14 cellular contexts compared by ENCODE assay signal in genomic region chr1:226001088-226001487, GRCh38. TPM values are rescaled to one million over a fixed set of nuclear protein-coding genes. Genes with fewer than 3 reads are reported as not detected.
DNase-seq lines count a peak whose midpoint lies in the region; ATAC-seq and TF ChIP-seq lines count a peak whose summit lies in the region.
"Had no signal": no experiment of that assay in that cellular context is flagged by ENCODE, and none has a peak within 500 bp of the region (broad histone marks: within the 10 kb centered on the region; RNA-seq: fewer than 3 reads in every experiment).

No MANE protein-coding gene starts in this region.

- no peak overlapping the region for H3K4me3 ChIP-seq in gastrocnemius medialis

- H3K9me3 ChIP-seq in CD4-positive, alpha-beta T cell (ENCODE audit: control insufficient read depth, low read length) = no peaks in the 10 kb centered on the region
- no peaks in the 10 kb centered on the region for H3K9me3 ChIP-seq in gastrocnemius medialis

- no peaks in the 10 kb centered on the region for H3K27me3 ChIP-seq in CD4-positive, alpha-beta T cell (ENCODE audit: control insufficient read depth, insufficient read depth, low read length)
- no peaks in the 10 kb centered on the region for H3K27me3 ChIP-seq in gastrocnemius medialis
- H3K27me3 ChIP-seq: foreskin keratinocyte had no signal

- in situ Hi-C loops in gastrocnemius medialis (cut with MboI; ENCODE audit: low sequenced_read_pairs in 4 of 4) = loop anchor here in 1 of 4 donors (10.0 kb wide), 1 partner anchor 54 kb away; no protein-coding TSS in a partner anchor

- peaks cover 31% of the 10 kb centered on the region in 2 donors for H3K4me1 ChIP-seq in gastrocnemius medialis

- no peak for TF ChIP-seq POLR2A in gastrocnemius medialis (IDR thresholded peaks at IDR 0.05)

- H3K27ac ChIP-seq in CD4-positive, alpha-beta T cell (ENCODE audit: low read depth, low read length) = peak overlapping the region; percentile 99
- H3K27ac ChIP-seq in gastrocnemius medialis = peak overlapping the region; percentile 92 to 98 (median 93)
- H3K27ac ChIP-seq: foreskin keratinocyte had no signal

- peaks cover 70% of the 10 kb centered on the region for H3K4me1 Mint-ChIP-seq in CD4-positive, alpha-beta T cell (ENCODE audit: low read depth)
- peaks cover 42 to 52% (median 48%) of the 10 kb centered on the region in 3 donors for H3K4me1 Mint-ChIP-seq in IgD-negative memory B cell
- H3K4me1 Mint-ChIP-seq in dendritic cell treated with granulocyte-macrophage colony-stimulating factor and Interleukin-4, amounts not matched to agents 40 ng/mL and 50 ng/mL, for 4 days (ENCODE audit: low read depth) = peaks cover 42% of the 10 kb centered on the region

- peaks cover 0 to 4% of the 10 kb centered on the region in 2 donors for H3K36me3 ChIP-seq in gastrocnemius medialis

- H3K4me3 Mint-ChIP-seq in CD4-positive, alpha-beta T cell = peak overlapping the region; percentile 35
- H3K4me3 Mint-ChIP-seq in IgD-negative memory B cell = peak overlapping the region in 1 of 4 donors; percentile 60
- H3K4me3 Mint-ChIP-seq in dendritic cell treated with granulocyte-macrophage colony-stimulating factor and Interleukin-4, amounts not matched to agents 40 ng/mL and 50 ng/mL, for 4 days = no peak overlapping the region

- H3K36me3 Mint-ChIP-seq in CD4-positive, alpha-beta T cell (ENCODE audit: low read depth) = peaks cover 25% of the 10 kb centered on the region
- H3K36me3 Mint-ChIP-seq in IgD-negative memory B cell = peaks cover 2% of the 10 kb centered on the region
- H3K36me3 Mint-ChIP-seq in dendritic cell treated with granulocyte-macrophage colony-stimulating factor and Interleukin-4, amounts not matched to agents 40 ng/mL and 50 ng/mL, for 4 days (ENCODE audit: low read depth) = peaks cover 13% of the 10 kb centered on the region

- intact Hi-C loops in CD4-positive, alpha-beta T cell (cut with DNase I, micrococcal nuclease) = loop anchor here (5.0 to 10.0 kb wide), 3 partner anchors 121 to 406 kb away; partner anchors contain the start of genes LIN9 (in 1 of the 2) and PARP1 (in 1 of the 2)
- intact Hi-C loops in dendritic cell treated with granulocyte-macrophage colony-stimulating factor and Interleukin-4, amounts not matched to agents 40 ng/mL and 50 ng/mL, for 4 days (cut with micrococcal nuclease) = no loop called here
- intact Hi-C loops in gastrocnemius medialis (cut with DNase I; ENCODE audit: low total_unique reads) = no loop called here

- CTCF ChIA-PET in CD4-positive, alpha-beta T cell (lab: Charles Lee) = interaction anchor here (2.0 to 2.4 kb wide), 2 partner anchors 64 to 224 kb away, joined by 7 to 27 read pairs; partner anchors contain the start of gene SRP9

- H3K9me3 Mint-ChIP-seq in CD4-positive, alpha-beta T cell = no peaks in the 10 kb centered on the region
- H3K9me3 Mint-ChIP-seq in IgD-negative memory B cell = no peaks in the 10 kb centered on the region
- no peaks in the 10 kb centered on the region for H3K9me3 Mint-ChIP-seq in dendritic cell treated with granulocyte-macrophage colony-stimulating factor and Interleukin-4, amounts not matched to agents 40 ng/mL and 50 ng/mL, for 4 days

- TF ChIP-seq CTCF in CD4-positive, alpha-beta T cell (IDR thresholded peaks at IDR 0.05) = no peak
- TF ChIP-seq CTCF in gastrocnemius medialis (IDR thresholded peaks at IDR 0.05 in 4 of 5, conservative IDR thresholded peaks at IDR 0.05 in 1 of 5) = no peak

- POLR2A ChIA-PET in CD4-positive, alpha-beta T cell (lab: Charles Lee) = interaction anchor here (2.0 to 14.9 kb wide), 5 partner anchors 26 to 223 kb away, joined by 7 to 750 read pairs (median 24); partner anchors contain the start of genes H3-3A, SRP9 and TMEM63A

- no peaks in the 10 kb centered on the region for H3K27me3 Mint-ChIP-seq in CD4-positive, alpha-beta T cell
- H3K27me3 Mint-ChIP-seq in IgD-negative memory B cell = peaks cover 3% of the 10 kb centered on the region
- H3K27me3 Mint-ChIP-seq in dendritic cell treated with granulocyte-macrophage colony-stimulating factor and Interleukin-4, amounts not matched to agents 40 ng/mL and 50 ng/mL, for 4 days = no peaks in the 10 kb centered on the region

- peak overlapping the region; percentile 96 for H3K27ac Mint-ChIP-seq in CD4-positive, alpha-beta T cell
- H3K27ac Mint-ChIP-seq in IgD-negative memory B cell = peak overlapping the region in 2 of 3 donors; percentile 98 to 100
- H3K27ac Mint-ChIP-seq in dendritic cell treated with granulocyte-macrophage colony-stimulating factor and Interleukin-4, amounts not matched to agents 40 ng/mL and 50 ng/mL, for 4 days = peak overlapping the region; percentile 96

- ATAC-seq in CD4-positive, alpha-beta T cell (ENCODE audit: poor library complexity) = no peak
- no peak for ATAC-seq in gastrocnemius medialis
- no peak for ATAC-seq in GM21576 (IDR thresholded peaks at IDR 0.05; ENCODE audit: unreplicated experiment)
- ATAC-seq in HG03442 (IDR thresholded peaks at IDR 0.05; ENCODE audit: unreplicated experiment) = no peak
- ATAC-seq: activated CD4-positive, CD25-positive, alpha-beta regulatory T cell treated with anti-CD3 and anti-CD28 coated beads, Interleukin-2, amount 50 U/mL, for 24 hours; foreskin keratinocyte had no signal

- DNase-seq in CD4-positive, alpha-beta T cell = no peak
- no peak for DNase-seq in gastrocnemius medialis
- DNase-seq in NCI-H1930 (lab: John Stamatoyannopoulos, UW) = no peak
- DNase-seq: foreskin keratinocyte; kidney glomerular epithelial cell; NCI-H1417 treated with DMSO at 0.1 percent for 48 hours; NCI-H774; stimulated activated CD4-positive, alpha-beta T cell treated with anti-CD3 and anti-CD28 coated beads, Interleukin-15, amount 100 ng/mL, for 24 hours; stimulated activated CD8-positive, alpha-beta memory T cell treated with anti-CD3 and anti-CD28 coated beads, Interleukin-4, amount 100 ng/mL, for 48 hours had no signal

RNA-seq across cellular contexts. Expression of gene SDE2, which starts 1.9 kb away (rescaled TPM):
- 10 to 100 TPM; 48.2 to 49.3 TPM for total RNA-seq in CD4-positive, alpha-beta T cell
- 9.2 TPM for polyA plus RNA-seq in IgD-negative memory B cell
- 10 to 100 TPM; 20.1 to 30.0 (median 23.0) TPM for total RNA-seq in gastrocnemius medialis

Comparison
In these comparisons a context has a peak if more than half of its experiments do, and no peak if none do; other contexts are left out.
1. intact Hi-C loops: an anchor here in CD4-positive, alpha-beta T cell (5.0 to 10.0 kb wide); none called in dendritic cell treated with granulocyte-macrophage colony-stimulating factor and Interleukin-4, amounts not matched to agents 40 ng/mL and 50 ng/mL, for 4 days and gastrocnemius medialis.